1 cellular context compared by ENCODE assay signal in genomic region chr6:4740032-4740431, GRCh38.
TF ChIP-seq lines count a peak whose summit lies in the region.

No MANE protein-coding gene starts in this region.

TF ChIP-seq in K562, 482 proteins besides CTCF, POLR2A, EP300 and RAD21 (continued from another document):
- TF ChIP-seq, protein P1, sequence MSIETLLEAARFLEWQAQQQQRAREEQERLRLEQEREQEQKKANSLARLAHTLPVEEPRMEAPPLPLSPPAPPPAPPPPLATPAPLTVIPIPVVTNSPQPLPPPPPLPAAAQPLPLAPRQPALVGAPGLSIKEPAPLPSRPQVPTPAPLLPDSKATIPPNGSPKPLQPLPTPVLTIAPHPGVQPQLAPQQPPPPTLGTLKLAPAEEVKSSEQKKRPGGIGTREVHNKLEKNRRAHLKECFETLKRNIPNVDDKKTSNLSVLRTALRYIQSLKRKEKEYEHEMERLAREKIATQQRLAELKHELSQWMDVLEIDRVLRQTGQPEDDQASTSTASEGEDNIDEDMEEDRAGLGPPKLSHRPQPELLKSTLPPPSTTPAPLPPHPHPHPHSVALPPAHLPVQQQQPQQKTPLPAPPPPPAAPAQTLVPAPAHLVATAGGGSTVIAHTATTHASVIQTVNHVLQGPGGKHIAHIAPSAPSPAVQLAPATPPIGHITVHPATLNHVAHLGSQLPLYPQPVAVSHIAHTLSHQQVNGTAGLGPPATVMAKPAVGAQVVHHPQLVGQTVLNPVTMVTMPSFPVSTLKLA (conservative IDR thresholded peaks at IDR 0.05) = peak; percentile 48 to 58; a peak in 3 of 4 replicates
- TF ChIP-seq TEAD4 (IDR thresholded peaks at IDR 0.05; ENCODE audit: low read length) (peak; percentile 67), TEAD4 (CRISPR knock-in tag; IDR thresholded peaks at IDR 0.05; ENCODE audit: borderline replicate concordance) (no peak), TCF3 (CRISPR knock-in tag; IDR thresholded peaks at IDR 0.05) (peak; percentile 56), TAL1 (IDR thresholded peaks at IDR 0.05) (peak; percentile 41; the same call in 1 of the 2 replicates), ZNF197 (CRISPR knock-in tag; IDR thresholded peaks at IDR 0.05; ENCODE audit: low read depth) (no peak), USF1 (CRISPR knock-in tag; IDR thresholded peaks at IDR 0.05) (peak; percentile 60), ZNF311 (CRISPR knock-in tag; IDR thresholded peaks at IDR 0.05) (no peak), ZNF592 (IDR thresholded peaks at IDR 0.05) (0 out of 2 replicates have a peak, but pooled peaks have one; percentile 31), SETDB1 (IDR thresholded peaks at IDR 0.05; ENCODE audit: low read length) (no peak), NFATC3 (IDR thresholded peaks at IDR 0.05) (no peak), CBFA2T3 (IDR thresholded peaks at IDR 0.05) (peak; percentile 47), ARID1B (IDR thresholded peaks at IDR 0.05) (peak; percentile 49; the same call in 1 of the 2 replicates), MEIS2 (IDR thresholded peaks at IDR 0.05; ENCODE audit: partially characterized antibody) (peak; percentile 15)
- TF ChIP-seq, protein P2, sequence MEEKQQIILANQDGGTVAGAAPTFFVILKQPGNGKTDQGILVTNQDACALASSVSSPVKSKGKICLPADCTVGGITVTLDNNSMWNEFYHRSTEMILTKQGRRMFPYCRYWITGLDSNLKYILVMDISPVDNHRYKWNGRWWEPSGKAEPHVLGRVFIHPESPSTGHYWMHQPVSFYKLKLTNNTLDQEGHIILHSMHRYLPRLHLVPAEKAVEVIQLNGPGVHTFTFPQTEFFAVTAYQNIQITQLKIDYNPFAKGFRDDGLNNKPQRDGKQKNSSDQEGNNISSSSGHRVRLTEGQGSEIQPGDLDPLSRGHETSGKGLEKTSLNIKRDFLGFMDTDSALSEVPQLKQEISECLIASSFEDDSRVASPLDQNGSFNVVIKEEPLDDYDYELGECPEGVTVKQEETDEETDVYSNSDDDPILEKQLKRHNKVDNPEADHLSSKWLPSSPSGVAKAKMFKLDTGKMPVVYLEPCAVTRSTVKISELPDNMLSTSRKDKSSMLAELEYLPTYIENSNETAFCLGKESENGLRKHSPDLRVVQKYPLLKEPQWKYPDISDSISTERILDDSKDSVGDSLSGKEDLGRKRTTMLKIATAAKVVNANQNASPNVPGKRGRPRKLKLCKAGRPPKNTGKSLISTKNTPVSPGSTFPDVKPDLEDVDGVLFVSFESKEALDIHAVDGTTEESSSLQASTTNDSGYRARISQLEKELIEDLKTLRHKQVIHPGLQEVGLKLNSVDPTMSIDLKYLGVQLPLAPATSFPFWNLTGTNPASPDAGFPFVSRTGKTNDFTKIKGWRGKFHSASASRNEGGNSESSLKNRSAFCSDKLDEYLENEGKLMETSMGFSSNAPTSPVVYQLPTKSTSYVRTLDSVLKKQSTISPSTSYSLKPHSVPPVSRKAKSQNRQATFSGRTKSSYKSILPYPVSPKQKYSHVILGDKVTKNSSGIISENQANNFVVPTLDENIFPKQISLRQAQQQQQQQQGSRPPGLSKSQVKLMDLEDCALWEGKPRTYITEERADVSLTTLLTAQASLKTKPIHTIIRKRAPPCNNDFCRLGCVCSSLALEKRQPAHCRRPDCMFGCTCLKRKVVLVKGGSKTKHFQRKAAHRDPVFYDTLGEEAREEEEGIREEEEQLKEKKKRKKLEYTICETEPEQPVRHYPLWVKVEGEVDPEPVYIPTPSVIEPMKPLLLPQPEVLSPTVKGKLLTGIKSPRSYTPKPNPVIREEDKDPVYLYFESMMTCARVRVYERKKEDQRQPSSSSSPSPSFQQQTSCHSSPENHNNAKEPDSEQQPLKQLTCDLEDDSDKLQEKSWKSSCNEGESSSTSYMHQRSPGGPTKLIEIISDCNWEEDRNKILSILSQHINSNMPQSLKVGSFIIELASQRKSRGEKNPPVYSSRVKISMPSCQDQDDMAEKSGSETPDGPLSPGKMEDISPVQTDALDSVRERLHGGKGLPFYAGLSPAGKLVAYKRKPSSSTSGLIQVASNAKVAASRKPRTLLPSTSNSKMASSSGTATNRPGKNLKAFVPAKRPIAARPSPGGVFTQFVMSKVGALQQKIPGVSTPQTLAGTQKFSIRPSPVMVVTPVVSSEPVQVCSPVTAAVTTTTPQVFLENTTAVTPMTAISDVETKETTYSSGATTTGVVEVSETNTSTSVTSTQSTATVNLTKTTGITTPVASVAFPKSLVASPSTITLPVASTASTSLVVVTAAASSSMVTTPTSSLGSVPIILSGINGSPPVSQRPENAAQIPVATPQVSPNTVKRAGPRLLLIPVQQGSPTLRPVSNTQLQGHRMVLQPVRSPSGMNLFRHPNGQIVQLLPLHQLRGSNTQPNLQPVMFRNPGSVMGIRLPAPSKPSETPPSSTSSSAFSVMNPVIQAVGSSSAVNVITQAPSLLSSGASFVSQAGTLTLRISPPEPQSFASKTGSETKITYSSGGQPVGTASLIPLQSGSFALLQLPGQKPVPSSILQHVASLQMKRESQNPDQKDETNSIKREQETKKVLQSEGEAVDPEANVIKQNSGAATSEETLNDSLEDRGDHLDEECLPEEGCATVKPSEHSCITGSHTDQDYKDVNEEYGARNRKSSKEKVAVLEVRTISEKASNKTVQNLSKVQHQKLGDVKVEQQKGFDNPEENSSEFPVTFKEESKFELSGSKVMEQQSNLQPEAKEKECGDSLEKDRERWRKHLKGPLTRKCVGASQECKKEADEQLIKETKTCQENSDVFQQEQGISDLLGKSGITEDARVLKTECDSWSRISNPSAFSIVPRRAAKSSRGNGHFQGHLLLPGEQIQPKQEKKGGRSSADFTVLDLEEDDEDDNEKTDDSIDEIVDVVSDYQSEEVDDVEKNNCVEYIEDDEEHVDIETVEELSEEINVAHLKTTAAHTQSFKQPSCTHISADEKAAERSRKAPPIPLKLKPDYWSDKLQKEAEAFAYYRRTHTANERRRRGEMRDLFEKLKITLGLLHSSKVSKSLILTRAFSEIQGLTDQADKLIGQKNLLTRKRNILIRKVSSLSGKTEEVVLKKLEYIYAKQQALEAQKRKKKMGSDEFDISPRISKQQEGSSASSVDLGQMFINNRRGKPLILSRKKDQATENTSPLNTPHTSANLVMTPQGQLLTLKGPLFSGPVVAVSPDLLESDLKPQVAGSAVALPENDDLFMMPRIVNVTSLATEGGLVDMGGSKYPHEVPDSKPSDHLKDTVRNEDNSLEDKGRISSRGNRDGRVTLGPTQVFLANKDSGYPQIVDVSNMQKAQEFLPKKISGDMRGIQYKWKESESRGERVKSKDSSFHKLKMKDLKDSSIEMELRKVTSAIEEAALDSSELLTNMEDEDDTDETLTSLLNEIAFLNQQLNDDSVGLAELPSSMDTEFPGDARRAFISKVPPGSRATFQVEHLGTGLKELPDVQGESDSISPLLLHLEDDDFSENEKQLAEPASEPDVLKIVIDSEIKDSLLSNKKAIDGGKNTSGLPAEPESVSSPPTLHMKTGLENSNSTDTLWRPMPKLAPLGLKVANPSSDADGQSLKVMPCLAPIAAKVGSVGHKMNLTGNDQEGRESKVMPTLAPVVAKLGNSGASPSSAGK (IDR thresholded peaks at IDR 0.05) = peak; percentile 31; the same call in 1 of the 2 replicates
- TF ChIP-seq, protein P3, sequence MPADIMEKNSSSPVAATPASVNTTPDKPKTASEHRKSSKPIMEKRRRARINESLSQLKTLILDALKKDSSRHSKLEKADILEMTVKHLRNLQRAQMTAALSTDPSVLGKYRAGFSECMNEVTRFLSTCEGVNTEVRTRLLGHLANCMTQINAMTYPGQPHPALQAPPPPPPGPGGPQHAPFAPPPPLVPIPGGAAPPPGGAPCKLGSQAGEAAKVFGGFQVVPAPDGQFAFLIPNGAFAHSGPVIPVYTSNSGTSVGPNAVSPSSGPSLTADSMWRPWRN (IDR thresholded peaks at IDR 0.05; ENCODE audit: low read depth) = no peak
